Comparison of ENCODE assay signal across 8 cellular contexts in genomic region chr3:121545564-121546455, GRCh38. TPM values are rescaled to one million over a fixed set of nuclear protein-coding genes. Genes with fewer than 3 reads are reported as not detected.
DNase-seq lines count a peak whose midpoint lies in the region; TF ChIP-seq lines count a peak whose summit lies in the region.

Gene POLQ (minus strand): TSS chr3:121545988. CDS start chr3:121545877, 111 bp downstream.

- H3K9me3 ChIP-seq in suprapubic skin, result no peaks in the 10 kb centered on the region

- TF ChIP-seq EP300 in suprapubic skin (IDR thresholded peaks at IDR 0.05), result no peak

- WGBS in suprapubic skin, result under 1% methylated on average over 15 of the region's 42 CpGs

- H3K27ac ChIP-seq in suprapubic skin, result peak within 1 kb of the TSS; percentile 77

- CTCF ChIA-PET in activated naive CD4-positive, alpha-beta T cell treated with anti-CD3 and anti-CD28 coated beads for 36 hours (lab: Charles Lee), result interaction anchor here (0.6 to 3.1 kb wide), 10 partner anchors 16 to 754 kb away, joined by 3 to 16 read pairs (median 6); no protein-coding TSS in a partner anchor

- H3K36me3 Mint-ChIP-seq in activated naive CD4-positive, alpha-beta T cell treated with anti-CD3 and anti-CD28 coated beads for 36 hours (ENCODE audit: low read depth), result peaks cover 26% of the 10 kb centered on the region

- peak; percentile 94 for DNase-seq in GM03348 (ENCODE audit: low spot score)
- peak; percentile 71 for DNase-seq in HFF-Myc (ENCODE audit: extremely low read depth, low read depth)
- DNase-seq in NAMALWA (ENCODE audit: low spot score), result peak; percentile 97
- DNase-seq in SK-N-DZ (ENCODE audit: low spot score), result peak; percentile 94
- DNase-seq in activated naive CD4-positive, alpha-beta T cell treated with anti-CD3 and anti-CD28 coated beads for 36 hours, result peak; percentile 94
- DNase-seq in germinal center (ENCODE audit: low spot score), result peak; percentile 88
- DNase-seq in non-pigmented ciliary epithelial cell (ENCODE audit: low read depth), result peak; percentile 86
- peak; percentile 93 to 96 for DNase-seq in suprapubic skin (ENCODE audit: low spot score in 2 of 2)

- no peaks in the 10 kb centered on the region for H3K27me3 ChIP-seq in suprapubic skin

- H3K27ac Mint-ChIP-seq in activated naive CD4-positive, alpha-beta T cell treated with anti-CD3 and anti-CD28 coated beads for 36 hours, result peak within 1 kb of the TSS; percentile 92

- H3K4me3 Mint-ChIP-seq in activated naive CD4-positive, alpha-beta T cell treated with anti-CD3 and anti-CD28 coated beads for 36 hours, result peak within 1 kb of the TSS; percentile 95

- no peak for TF ChIP-seq POLR2A in suprapubic skin (IDR thresholded peaks at IDR 0.05)

- TF ChIP-seq CTCF in HFF-Myc (IDR thresholded peaks at IDR 0.05; ENCODE audit: low read depth, low read length, missing control alignments), result no peak
- no peak for TF ChIP-seq CTCF in suprapubic skin (IDR thresholded peaks at IDR 0.05)

- no peaks in the 10 kb centered on the region for H3K36me3 ChIP-seq in suprapubic skin

- no peaks in the 10 kb centered on the region for H3K27me3 Mint-ChIP-seq in activated naive CD4-positive, alpha-beta T cell treated with anti-CD3 and anti-CD28 coated beads for 36 hours (ENCODE audit: low read depth)

- intact Hi-C loops in activated naive CD4-positive, alpha-beta T cell treated with anti-CD3 and anti-CD28 coated beads for 36 hours (cut with micrococcal nuclease), result loop anchor here (1.0 to 10.0 kb wide), 18 partner anchors 114 to 1655 kb away; partner anchors contain the start of genes EAF2, FAM162A, GOLGB1 and GTF2E1

- peaks cover 14% of the 10 kb centered on the region for H3K4me1 ChIP-seq in suprapubic skin

- H3K9me3 Mint-ChIP-seq in activated naive CD4-positive, alpha-beta T cell treated with anti-CD3 and anti-CD28 coated beads for 36 hours, result no peaks in the 10 kb centered on the region

- peak within 1 kb of the TSS; percentile 84 for H3K4me3 ChIP-seq in HFF-Myc (replicated peaks; ENCODE audit: low read depth, low read length)
- H3K4me3 ChIP-seq in suprapubic skin, result peak within 1 kb of the TSS; percentile 62

- H3K4me1 Mint-ChIP-seq in activated naive CD4-positive, alpha-beta T cell treated with anti-CD3 and anti-CD28 coated beads for 36 hours (ENCODE audit: low read depth), result no peaks in the 10 kb centered on the region

RNA-seq across cellular contexts. Expression of gene POLQ, which starts in this region (rescaled TPM):
- 7.3 and 7.6 TPM in 2 replicates for polyA plus RNA-seq in SK-N-DZ (2014; cell fraction: cytosol; rRNA removed)
- polyA plus RNA-seq in SK-N-DZ (2014; cell fraction: nucleus; rRNA removed), result 11.9 and 15.4 TPM in 2 replicates
- total RNA-seq in activated naive CD4-positive, alpha-beta T cell treated with anti-CD3 and anti-CD28 coated beads for 36 hours, result 10 to 100 TPM; 20.1 to 20.8 TPM
- 1 to 10 TPM in 1 of 4 donors, under 1 TPM in 3; 0.76 to 2.4 (median 0.84) TPM for total RNA-seq in suprapubic skin

Comparison
In these comparisons a context has a peak if more than half of its experiments do, and no peak if none do; other contexts are left out.
1. Peak in every context shown above with its lines: DNase-seq, H3K4me3 ChIP-seq and H3K27ac ChIP-seq.
2. RNA of gene POLQ (total RNA-seq): 20.1 to 20.8 TPM in activated naive CD4-positive, alpha-beta T cell treated with anti-CD3 and anti-CD28 coated beads for 36 hours; 0.76 to 2.4 TPM in suprapubic skin; every median in the first group is over 4 times any median in the second.